Comparison of ENCODE assay signal across 18 cellular contexts in the genomic region with DNA sequence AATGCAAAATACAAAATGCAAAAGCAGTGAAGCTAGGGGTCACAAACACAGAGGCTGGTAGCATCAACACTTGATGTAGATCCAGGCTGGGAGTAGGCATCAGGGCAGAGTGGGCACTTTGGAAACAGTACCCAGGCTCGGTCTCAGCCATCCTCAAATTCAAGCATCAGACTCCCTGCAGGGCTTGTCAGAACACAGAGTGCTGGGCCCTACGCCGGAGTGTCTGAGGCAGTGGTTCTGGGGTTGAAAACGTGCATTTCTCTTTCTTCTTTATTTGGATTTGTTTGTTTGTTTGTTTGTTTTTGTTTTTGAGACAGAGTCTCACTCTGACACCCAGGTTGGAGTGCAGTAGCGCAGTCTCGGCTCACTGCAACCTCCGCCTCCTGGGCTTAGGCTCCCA.
"Had no signal": no experiment of that assay in that cellular context is flagged by ENCODE, and none has a peak within 500 bp of the region (broad histone marks: within the 10 kb centered on the region; RNA-seq: fewer than 3 reads in every experiment).

No MANE protein-coding gene starts in this region.

- H3K27ac ChIP-seq: coronary artery, dorsolateral prefrontal cortex, esophagus muscularis mucosa, gastroesophageal sphincter, heart right ventricle, left lung, lower lobe of right lung had no signal

- H3K9me3 Mint-ChIP-seq: natural killer cell had no signal

- ATAC-seq: foreskin keratinocyte; gastroesophageal sphincter; heart right ventricle; left cardiac atrium; left lung; left ventricle myocardium superior; lower lobe of right lung; naive thymus-derived CD4-positive, alpha-beta T cell; natural killer cell had no signal

- H3K4me3 ChIP-seq: coronary artery, dorsolateral prefrontal cortex, esophagus muscularis mucosa, gastroesophageal sphincter, heart right ventricle, left lung, lower lobe of right lung had no signal

- H3K27me3 ChIP-seq: dorsolateral prefrontal cortex, esophagus muscularis mucosa, foreskin keratinocyte, gastroesophageal sphincter, left lung had no signal

- DNase-seq: dermis blood vessel endothelial cell; effector CD4-positive, alpha-beta T cell; effector memory CD4-positive, alpha-beta T cell; foreskin keratinocyte; heart right ventricle; hippocampal formation; left cardiac atrium; left lung; left ventricle myocardium superior; lower lobe of right lung; mesendoderm; midbrain; naive thymus-derived CD4-positive, alpha-beta T cell; natural killer cell had no signal

- H3K36me3 ChIP-seq: esophagus muscularis mucosa, gastroesophageal sphincter, heart right ventricle, left lung, lower lobe of right lung had no signal

- H3K4me1 ChIP-seq: left lung had no signal

- H3K9me3 ChIP-seq: esophagus muscularis mucosa, gastroesophageal sphincter, heart right ventricle, left lung, lower lobe of right lung had no signal

- H3K4me1 Mint-ChIP-seq: natural killer cell had no signal

- H3K4me3 Mint-ChIP-seq: naive thymus-derived CD4-positive, alpha-beta T cell; natural killer cell had no signal

- H3K36me3 Mint-ChIP-seq: naive thymus-derived CD4-positive, alpha-beta T cell; natural killer cell had no signal

- H3K27ac Mint-ChIP-seq: naive thymus-derived CD4-positive, alpha-beta T cell; natural killer cell had no signal
